Comparison of ENCODE assay signal across 1 cellular context in the genomic region with DNA sequence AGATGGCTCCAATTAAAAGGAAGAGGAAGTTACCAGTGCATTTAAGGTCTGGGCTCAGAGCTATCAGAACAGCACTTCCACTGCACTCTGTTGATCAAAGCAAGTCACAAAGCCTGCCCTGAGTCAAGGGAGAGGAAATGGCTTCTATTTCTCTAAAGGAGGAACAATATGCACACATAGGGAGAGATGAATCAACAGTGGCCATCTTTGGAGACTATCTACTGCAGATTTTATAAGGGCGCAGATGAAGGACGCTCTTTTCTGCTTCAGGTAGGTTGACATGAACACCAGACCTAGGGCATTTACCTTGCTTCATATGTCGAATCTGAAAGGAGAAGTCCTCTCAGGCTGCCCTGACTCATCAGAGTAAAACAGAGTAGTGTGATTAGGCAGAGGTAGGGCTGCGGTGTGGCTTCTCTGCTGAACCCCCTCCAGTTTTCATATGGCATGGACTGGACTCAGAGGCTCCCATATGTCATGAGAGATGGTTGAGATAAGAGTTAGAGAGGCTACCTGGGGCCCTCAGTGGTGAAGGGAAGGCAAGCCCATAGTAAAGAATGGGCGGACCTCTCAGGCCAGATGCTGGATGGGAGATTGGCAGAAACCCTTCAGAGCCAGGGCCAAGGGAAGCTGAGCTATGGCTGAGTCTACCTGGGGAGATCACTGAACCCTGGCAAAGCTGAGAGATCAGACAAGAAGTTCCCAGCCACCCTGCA.
TF ChIP-seq lines count a peak whose summit lies in the region.

No MANE protein-coding gene starts in this region.

TF ChIP-seq in A549, 52 proteins besides CTCF, POLR2A, EP300 and RAD21 (continued from another document):
- TF ChIP-seq KDM5A (IDR thresholded peaks at IDR 0.05), result no peak
- TF ChIP-seq FOSB (CRISPR knock-in tag; IDR thresholded peaks at IDR 0.05), result no peak
- no peak for TF ChIP-seq ZSCAN20 (CRISPR knock-in tag; IDR thresholded peaks at IDR 0.05)
- no peak for TF ChIP-seq MYC (IDR thresholded peaks at IDR 0.05; ENCODE audit: borderline replicate concordance, low read length)
